18 cellular contexts compared by ENCODE assay signal in the genomic region with DNA sequence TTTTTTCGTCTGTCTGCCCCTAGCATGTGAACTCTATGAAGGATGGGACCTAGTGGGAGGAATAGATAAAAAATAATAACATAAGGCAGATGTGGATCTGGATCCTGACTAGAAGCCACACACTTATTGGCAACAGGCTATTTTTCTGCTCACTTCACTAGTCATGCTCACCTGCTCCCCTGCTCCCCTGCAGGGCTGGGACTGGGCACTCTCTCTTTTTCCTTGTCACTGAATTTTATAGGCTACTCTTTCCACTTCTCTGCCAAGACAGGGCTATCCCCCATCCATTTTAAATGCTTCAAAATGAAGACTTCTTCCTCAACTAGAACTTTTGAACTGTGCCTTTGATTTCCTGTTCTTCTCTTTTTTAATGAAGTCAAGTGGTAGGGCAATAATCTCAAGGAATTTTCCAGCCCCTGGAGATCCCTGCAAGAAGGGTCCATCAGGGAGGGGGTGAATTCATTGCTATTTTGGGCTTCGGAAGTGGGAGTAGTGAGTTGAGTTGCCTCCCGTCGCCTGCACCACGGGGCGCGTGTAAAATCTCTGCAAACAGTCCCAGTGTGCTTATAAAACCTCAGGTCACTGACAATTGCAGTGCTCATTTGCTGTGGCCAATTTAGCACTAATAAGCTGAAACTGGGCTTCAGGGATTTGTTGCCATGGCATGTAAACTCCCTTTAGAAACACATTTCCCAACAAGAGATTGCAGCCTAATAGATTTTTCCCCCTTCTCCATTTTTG.
DNase-seq lines count a peak whose midpoint lies in the region; ATAC-seq, FAIRE-seq and TF ChIP-seq lines count a peak whose summit lies in the region.
"Had no signal": no experiment of that assay in that cellular context is flagged by ENCODE, and none has a peak within 500 bp of the region (broad histone marks: within the 10 kb centered on the region; RNA-seq: fewer than 3 reads in every experiment).

No MANE protein-coding gene starts in this region.

- H3K9me3 ChIP-seq in kidney (ENCODE audit: control insufficient read depth in 1 of 2, low read length in 2 of 2) (no peaks in the 10 kb centered on the region), spleen (no peaks in the 10 kb centered on the region)
- H3K9me3 ChIP-seq: A549, sigmoid colon had no signal

- peak; percentile 34 for DNase-seq in NCI-H2107 treated with DMSO at 0.1 percent for 48 hours (lab: John Stamatoyannopoulos, UW; ENCODE audit: unreplicated experiment)
- no peak for DNase-seq in NCI-H2107 (lab: John Stamatoyannopoulos, UW)
- peak; percentile 49 for DNase-seq in NCI-H69 (lab: John Stamatoyannopoulos, UW)
- peak; percentile 76 for DNase-seq in kidney
- no peak for DNase-seq in spleen
- DNase-seq in NK-92 treated with Interleukin-12 subunit alpha and Interleukin-12 subunit beta, amount 100 ng/mL, for 24 hours (lab: John Stamatoyannopoulos, UW): no peak
- DNase-seq in stimulated activated naive CD4-positive, alpha-beta T cell treated with Interleukin-2 at 50 U/mL for 16 hours (lab: John Stamatoyannopoulos, UW): no peak
- DNase-seq: activated naive CD8-positive, alpha-beta T cell treated with anti-CD3 and anti-CD28 coated beads, Interleukin-2, amount 10 ng/mL, durations not matched to agents 7 days and 5 days; activated T-cell treated with anti-CD3 and anti-CD28 coated beads, Interleukin-2, amount 50 U/mL, for 24 hours; CD4-positive, alpha-beta memory T cell; foreskin melanocyte; sigmoid colon; stimulated activated CD4-positive, alpha-beta T cell treated with anti-CD3 and anti-CD28 coated beads, Interleukin-4, amount 100 ng/mL, for 4 hours; T1000 had no signal

- H3K27ac ChIP-seq in kidney (ENCODE audit: low read depth in 2 of 2, low read length in 2 of 2): no peak overlapping the region
- peak overlapping the region in 6 of 8 donors; percentile 56 to 80 (median 65) for H3K27ac ChIP-seq in spleen
- H3K27ac ChIP-seq: A549 had no signal

- H3K9ac ChIP-seq in kidney (ENCODE audit: low read length in 2 of 2): no peak overlapping the region

- TF ChIP-seq CTCF in kidney (IDR thresholded peaks at IDR 0.05; ENCODE audit: borderline replicate concordance, extremely low read depth, insufficient read depth) (no peak), spleen (IDR thresholded peaks at IDR 0.05 in 8 of 11, conservative IDR thresholded peaks at IDR 0.05 in 3 of 11) (no peak)

- 74 to 85% (median 79%) methylated on average over 7 of the region's 7 CpGs for WGBS in spleen, 5 donors

- peaks cover 0 to 8% (median 0%) of the 10 kb centered on the region in 7 donors for H3K27me3 ChIP-seq in spleen (replicated peaks in 1 of 7)
- H3K27me3 ChIP-seq: sigmoid colon had no signal

- no peaks in the 10 kb centered on the region for H3K4me1 ChIP-seq in kidney (ENCODE audit: control insufficient read depth in 1 of 2, insufficient read depth in 1 of 2, low read depth in 1 of 2, low read length in 2 of 2)
- H3K4me1 ChIP-seq in spleen: peaks cover 0 to 4% (median 0%) of the 10 kb centered on the region in 6 donors
- H3K4me1 ChIP-seq: A549 had no signal

- no peak for ATAC-seq in GM18505 (IDR thresholded peaks at IDR 0.05; ENCODE audit: unreplicated experiment)
- ATAC-seq: A549 had no signal

- intact Hi-C loops in kidney (cut with DNase I): loop anchor here (5.0 kb wide), 1 partner anchor 128 kb away; no protein-coding TSS in a partner anchor
- intact Hi-C loops in spleen (cut with DNase I; ENCODE audit: low total_unique reads): no loop called here

- no peaks in the 10 kb centered on the region for H3K36me3 ChIP-seq in kidney (ENCODE audit: control insufficient read depth in 1 of 2, insufficient read depth in 2 of 2, low read length in 2 of 2)
- H3K36me3 ChIP-seq in spleen: no peaks in the 10 kb centered on the region
- H3K36me3 ChIP-seq: sigmoid colon had no signal

- TF ChIP-seq POLR2A in spleen (IDR thresholded peaks at IDR 0.05) (no peak), GM18505 (IDR thresholded peaks at IDR 0.05; ENCODE audit: borderline replicate concordance, extremely low read depth, insufficient read depth, insufficient read length) (no peak)

- H3K4me3 ChIP-seq in kidney (ENCODE audit: low read length in 2 of 2): no peak overlapping the region
- no peak overlapping the region for H3K4me3 ChIP-seq in spleen
- H3K4me3 ChIP-seq: A549, sigmoid colon had no signal

- no peak for FAIRE-seq in kidney (lab: Jason Lieb, UNC)
- FAIRE-seq: A549, GM12892, HTR-8/SVneo had no signal

Comparison
In these comparisons a context has a peak if more than half of its experiments do, and no peak if none do; other contexts are left out.
1. DNase-seq: peak in NCI-H2107 treated with DMSO at 0.1 percent for 48 hours (single experiment), NCI-H69 (single experiment) and kidney (single experiment); none in NCI-H2107 (single experiment), spleen (single experiment), NK-92 treated with Interleukin-12 subunit alpha and Interleukin-12 subunit beta, amount 100 ng/mL, for 24 hours (single experiment) and stimulated activated naive CD4-positive, alpha-beta T cell treated with Interleukin-2 at 50 U/mL for 16 hours (single experiment).
2. H3K27ac ChIP-seq: peak in spleen (6 of 8); none in kidney (0 of 2).